ENCODE assay signal across 12 cellular contexts in the genomic region with DNA sequence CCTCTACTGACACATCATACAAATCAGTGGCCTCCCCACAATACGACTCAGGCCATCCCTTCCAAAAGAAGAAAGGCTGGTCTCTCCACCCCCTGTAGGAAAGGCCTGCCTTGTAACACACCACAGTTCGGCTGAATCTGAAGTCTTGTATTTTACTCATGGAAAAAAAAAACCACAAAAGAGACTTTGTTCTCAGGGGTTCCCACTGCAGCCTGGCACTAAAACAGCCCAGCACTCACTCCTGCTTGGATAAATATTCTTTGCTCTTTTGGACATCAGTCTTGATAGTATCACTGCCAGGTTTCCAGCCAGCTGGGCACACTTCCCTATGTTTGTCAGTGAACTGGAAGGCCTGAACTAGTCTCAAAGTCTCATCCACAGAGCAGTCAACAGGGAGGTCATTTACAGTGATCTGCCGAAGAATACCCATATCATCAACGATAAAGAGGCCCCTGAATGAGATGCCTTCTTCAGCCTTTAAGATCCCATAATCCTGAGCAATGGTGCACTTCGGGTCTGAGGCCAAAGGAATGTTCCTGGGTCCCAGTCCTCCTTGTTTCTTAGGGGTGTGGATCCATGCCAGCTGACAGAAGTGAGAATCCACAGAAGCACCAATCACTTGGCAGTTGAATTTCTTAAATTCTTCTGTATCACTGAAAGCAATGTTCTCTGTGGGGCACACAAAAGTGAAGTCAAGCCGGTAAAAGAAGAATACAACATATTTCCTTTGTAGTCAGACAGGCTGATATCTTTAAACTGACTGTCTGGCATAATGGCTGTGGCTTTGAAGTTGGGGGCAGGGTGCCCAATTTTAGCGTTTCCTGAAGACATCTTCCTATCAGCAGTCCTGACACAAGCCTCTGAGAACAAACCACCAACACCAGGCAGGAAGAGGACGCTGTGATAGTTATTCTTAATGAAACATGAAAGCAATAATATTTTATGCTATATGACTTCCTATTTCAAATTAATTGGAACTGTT.
A peak's percentile ranks its signal among the peaks of the same experiment; 100 is the strongest.
DNase-seq lines count a peak whose midpoint lies in the region; ATAC-seq and TF ChIP-seq lines count a peak whose summit lies in the region.
"Had no signal": no experiment of that assay in that cellular context is flagged by ENCODE, and none has a peak within 500 bp of the region (broad histone marks: within the 10 kb centered on the region; RNA-seq: fewer than 3 reads in every experiment).

No MANE protein-coding gene starts in this region.

- H3F3A ChIP-seq in SK-N-SH (replicated peaks; ENCODE audit: insufficient read depth): no peaks in the 10 kb centered on the region

- H4K20me1 ChIP-seq in SK-N-SH (ENCODE audit: insufficient read depth): no peaks in the 10 kb centered on the region

- no peaks in the 10 kb centered on the region for H3K27me3 Mint-ChIP-seq in stimulated activated naive B cell treated with anti-CD40 and anti-IgM and Interleukin-4, amounts not matched to agents 10 μg/mL and 1 μg/mL and 100 μg/mL, for 72 hours
- H3K27me3 Mint-ChIP-seq: T-helper 17 cell had no signal

- no peaks in the 10 kb centered on the region for H3K27me3 ChIP-seq in SK-N-SH (ENCODE audit: insufficient read depth)
- no peaks in the 10 kb centered on the region for H3K27me3 ChIP-seq in esophagus muscularis mucosa
- no peaks in the 10 kb centered on the region for H3K27me3 ChIP-seq in aorta (ENCODE audit: control insufficient read depth in 1 of 2, insufficient read depth in 2 of 2, low read length in 1 of 2)

- no peak for TF ChIP-seq POLR2A in esophagus muscularis mucosa (IDR thresholded peaks at IDR 0.05; ENCODE audit: low read depth)

- H3K9ac ChIP-seq in SK-N-SH: no peak overlapping the region

- H3K4me2 ChIP-seq in SK-N-SH: no peak overlapping the region

- CTCF ChIA-PET in SK-N-SH (lab: Yijun Ruan, JAX): no interaction called here

- H3K27ac Mint-ChIP-seq in stimulated activated naive B cell treated with anti-CD40 and anti-IgM and Interleukin-4, amounts not matched to agents 10 μg/mL and 1 μg/mL and 100 μg/mL, for 72 hours: no peak overlapping the region
- H3K27ac Mint-ChIP-seq: T-helper 17 cell had no signal

- no peaks in the 10 kb centered on the region for H3K36me3 Mint-ChIP-seq in stimulated activated naive B cell treated with anti-CD40 and anti-IgM and Interleukin-4, amounts not matched to agents 10 μg/mL and 1 μg/mL and 100 μg/mL, for 72 hours

- ATAC-seq in SK-N-SH treated with all-trans-retinoic acid at 6 μM for 48 hours (peak; percentile 49), mucosa of descending colon (peak; percentile 25), aorta (ENCODE audit: low FRiP score) (peak; percentile 36)
- ATAC-seq in stimulated activated naive B cell treated with anti-CD40 and anti-IgM and Interleukin-4, amounts not matched to agents 10 μg/mL and 1 μg/mL and 100 μg/mL, for 72 hours (replicated peaks): no peak
- ATAC-seq: psoas muscle, T-helper 17 cell had no signal

- intact Hi-C loops in esophagus muscularis mucosa (cut with DNase I): no loop called here
- intact Hi-C loops in mucosa of descending colon (cut with DNase I, micrococcal nuclease): no loop called here
- intact Hi-C loops in aorta (cut with DNase I): no loop called here

- H3K9me3 ChIP-seq in SK-N-SH: no peaks in the 10 kb centered on the region; the same call in 1 of the 2 replicates
- H3K9me3 ChIP-seq in esophagus muscularis mucosa: no peaks in the 10 kb centered on the region
- H3K9me3 ChIP-seq in mucosa of descending colon: no peaks in the 10 kb centered on the region
- no peaks in the 10 kb centered on the region for H3K9me3 ChIP-seq in aorta (ENCODE audit: control insufficient read depth, low read length)
- H3K9me3 ChIP-seq: psoas muscle had no signal

- no peak for DNase-seq in SK-N-SH
- DNase-seq in esophagus muscularis mucosa (ENCODE audit: extremely low spot score): no peak
- peak in 1 of 3 donors; percentile 5 for DNase-seq in mucosa of descending colon
- DNase-seq in aorta: no peak
- no peak for DNase-seq in stimulated activated CD4-positive, alpha-beta T cell treated with anti-CD3 and anti-CD28 coated beads, Interleukin-4, amount 100 ng/mL, for 4 hours
- no peak for DNase-seq in stimulated activated naive B cell treated with anti-CD40 and anti-IgM and Interleukin-4, amounts not matched to agents 10 μg/mL and 1 μg/mL and 100 μg/mL, for 72 hours
- no peak for DNase-seq in amniotic stem cell (lab: John Stamatoyannopoulos, UW)
- DNase-seq: activated T-cell treated with anti-CD3 and anti-CD28 coated beads for 4 hours, cortex of kidney, psoas muscle, T-helper 17 cell had no signal

- WGBS in SK-N-SH (ENCODE audit: low lambda C conversion rate): 58% methylated on average over 6 of the region's 8 CpGs
- 37% methylated on average over 8 of the region's 8 CpGs for WGBS in esophagus muscularis mucosa
- 26 to 30% methylated on average over 8 of the region's 8 CpGs for WGBS in aorta, 2 donors

- TF ChIP-seq CTCF in SK-N-SH (IDR thresholded peaks at IDR 0.05): no peak
- no peak for TF ChIP-seq CTCF in esophagus muscularis mucosa (IDR thresholded peaks at IDR 0.05)
- no peak for TF ChIP-seq CTCF in mucosa of descending colon (IDR thresholded peaks at IDR 0.05)

- H2AFZ ChIP-seq in SK-N-SH (ENCODE audit: low read depth): no peak overlapping the region

- no peaks in the 10 kb centered on the region for H3K79me2 ChIP-seq in SK-N-SH (ENCODE audit: insufficient read depth)

- no peaks in the 10 kb centered on the region; a peak in 1 of 4 replicates for H3K4me1 ChIP-seq in SK-N-SH (ENCODE audit: control insufficient read depth in 1 of 2, insufficient read depth in 2 of 2, low read depth in 1 of 2, low read length in 1 of 2)
- H3K4me1 ChIP-seq in esophagus muscularis mucosa: peaks cover 12 to 28% (median 28%) of the 10 kb centered on the region in 4 donors
- H3K4me1 ChIP-seq in mucosa of descending colon (ENCODE audit: low read depth): no peaks in the 10 kb centered on the region
- H3K4me1 ChIP-seq in aorta (ENCODE audit: control insufficient read depth in 1 of 2, insufficient read depth in 2 of 2, low read length in 2 of 2): no peaks in the 10 kb centered on the region
- H3K4me1 ChIP-seq: psoas muscle had no signal

- H3K27ac ChIP-seq in SK-N-SH (ENCODE audit: low read depth in 2 of 2, low read length in 1 of 2): peak overlapping the region in 1 of 2 experiments; percentile 68; a peak in 2 of 4 replicates
- peak overlapping the region; percentile 50 to 75 (median 70) for H3K27ac ChIP-seq in esophagus muscularis mucosa (replicated peaks in 1 of 4)
- no peak overlapping the region for H3K27ac ChIP-seq in aorta (ENCODE audit: low read depth in 1 of 2, low read length in 2 of 2)
- H3K27ac ChIP-seq: psoas muscle had no signal

- no peak for TF ChIP-seq EP300 in SK-N-SH (IDR thresholded peaks at IDR 0.05; ENCODE audit: borderline replicate concordance in 1 of 2, low read depth in 1 of 2, low read length in 1 of 2)
- TF ChIP-seq EP300 in esophagus muscularis mucosa (IDR thresholded peaks at IDR 0.05): no peak

- H3K36me3 ChIP-seq in SK-N-SH (replicated peaks in 1 of 2; ENCODE audit: control insufficient read depth in 1 of 2, insufficient read depth in 2 of 2, low read length in 1 of 2) (no peaks in the 10 kb centered on the region), esophagus muscularis mucosa (no peaks in the 10 kb centered on the region), mucosa of descending colon (ENCODE audit: low read depth) (no peaks in the 10 kb centered on the region), aorta (ENCODE audit: control insufficient read depth in 1 of 2, insufficient read depth in 2 of 2, low read length in 1 of 2) (no peaks in the 10 kb centered on the region)

- H3K9me2 ChIP-seq in SK-N-SH: no peaks in the 10 kb centered on the region

- H3K4me3 ChIP-seq in SK-N-SH (ENCODE audit: low read depth in 2 of 2, low read length in 1 of 2): no peak overlapping the region
- no peak overlapping the region for H3K4me3 ChIP-seq in esophagus muscularis mucosa
- no peak overlapping the region for H3K4me3 ChIP-seq in mucosa of descending colon
- H3K4me3 ChIP-seq in aorta (ENCODE audit: low read length in 2 of 2): no peak overlapping the region
- H3K4me3 ChIP-seq: psoas muscle had no signal

- no peak for TF ChIP-seq RAD21 in SK-N-SH (IDR thresholded peaks at IDR 0.05; ENCODE audit: low read length)

- H3K4me1 Mint-ChIP-seq in stimulated activated naive B cell treated with anti-CD40 and anti-IgM and Interleukin-4, amounts not matched to agents 10 μg/mL and 1 μg/mL and 100 μg/mL, for 72 hours: no peaks in the 10 kb centered on the region
- H3K4me1 Mint-ChIP-seq: T-helper 17 cell had no signal

- no peak overlapping the region for H3K4me3 Mint-ChIP-seq in stimulated activated naive B cell treated with anti-CD40 and anti-IgM and Interleukin-4, amounts not matched to agents 10 μg/mL and 1 μg/mL and 100 μg/mL, for 72 hours
- H3K4me3 Mint-ChIP-seq: T-helper 17 cell had no signal

- H3K9me3 Mint-ChIP-seq in stimulated activated naive B cell treated with anti-CD40 and anti-IgM and Interleukin-4, amounts not matched to agents 10 μg/mL and 1 μg/mL and 100 μg/mL, for 72 hours: peaks cover 0 to 1% of the 10 kb centered on the region in 2 donors

- POLR2A ChIA-PET in SK-N-SH (lab: Yijun Ruan, JAX): no interaction called here

TF ChIP-seq in SK-N-SH treated with all-trans-retinoic acid at 6 μM for 48 hours, 23 proteins besides CTCF, POLR2A, EP300 and RAD21 (continues in another document):
- TF ChIP-seq CREB5 (CRISPR knock-in tag; IDR thresholded peaks at IDR 0.05; ENCODE audit: low read depth) (no peak), CSDC2 (CRISPR knock-in tag; IDR thresholded peaks at IDR 0.05) (peak; percentile 63; the same call in 1 of the 2 replicates)

TF ChIP-seq in SK-N-SH, 30 proteins besides CTCF, POLR2A, EP300 and RAD21:
- no peak for TF ChIP-seq TCF12 (IDR thresholded peaks at IDR 0.05)
- TF ChIP-seq GATA2 (CRISPR knock-in tag; IDR thresholded peaks at IDR 0.05): no peak
- TF ChIP-seq POLR2AphosphoS5 (IDR thresholded peaks at IDR 0.05; ENCODE audit: low read depth, low read length): no peak
- no peak for TF ChIP-seq SIN3A (IDR thresholded peaks at IDR 0.05; ENCODE audit: borderline replicate concordance, low read depth, low read length)
- no peak for TF ChIP-seq SMC3 (IDR thresholded peaks at IDR 0.05; ENCODE audit: low read depth, low read length)
- no peak for TF ChIP-seq NFIC (IDR thresholded peaks at IDR 0.05; ENCODE audit: borderline replicate concordance)

Comparison
In these comparisons a context has a peak if more than half of its experiments do, and no peak if none do; other contexts are left out.
1. ATAC-seq: peak in SK-N-SH treated with all-trans-retinoic acid at 6 μM for 48 hours (single experiment), mucosa of descending colon (single experiment) and aorta (single experiment); none in stimulated activated naive B cell treated with anti-CD40 and anti-IgM and Interleukin-4, amounts not matched to agents 10 μg/mL and 1 μg/mL and 100 μg/mL, for 72 hours (0 of 2).
2. H3K27ac ChIP-seq: peak in esophagus muscularis mucosa (4 of 4); none in aorta (0 of 2).